ENCODE assay signal across 11 cellular contexts in genomic region chr11:122578168-122578825, GRCh38.
DNase-seq lines count a peak whose midpoint lies in the region; ATAC-seq and TF ChIP-seq lines count a peak whose summit lies in the region.
"Had no signal": no experiment of that assay in that cellular context is flagged by ENCODE, and none has a peak within 500 bp of the region (broad histone marks: within the 10 kb centered on the region; RNA-seq: fewer than 3 reads in every experiment).

No MANE protein-coding gene starts in this region.

- H3K9me3 ChIP-seq in DND-41 (ENCODE audit: insufficient read depth, low read length, severe bottlenecking) = no peaks in the 10 kb centered on the region
- no peaks in the 10 kb centered on the region for H3K9me3 ChIP-seq in Panc1 (ENCODE audit: control insufficient read depth, insufficient read depth, low read depth, low read length)
- H3K9me3 ChIP-seq: neutrophil had no signal

- no TSS peak for BruUV-seq in Panc1 (replicated peaks; lab: Mats Ljungman, UMichigan)

- H3K9ac ChIP-seq in DND-41 (ENCODE audit: low read depth, low read length) = no peak overlapping the region

- TF ChIP-seq CTCF in DND-41 (IDR thresholded peaks at IDR 0.05; ENCODE audit: borderline replicate concordance, extremely low read depth, low read length, poor library complexity, severe bottlenecking) (peak; percentile 39), GM13977 (IDR thresholded peaks at IDR 0.05; ENCODE audit: extremely low read depth, insufficient read depth, missing control alignments) (peak; percentile 21), Panc1 (IDR thresholded peaks at IDR 0.05) (peak; percentile 38), fibroblast of the aortic adventitia (IDR thresholded peaks at IDR 0.05; ENCODE audit: insufficient read depth, low read length) (peak; percentile 18)

- H3K27me3 ChIP-seq in DND-41 (ENCODE audit: insufficient read depth, low read length, poor library complexity) = no peaks in the 10 kb centered on the region
- H3K27me3 ChIP-seq in Panc1 (ENCODE audit: control insufficient read depth, insufficient read depth, low read length) = no peaks in the 10 kb centered on the region
- H3K27me3 ChIP-seq: neutrophil had no signal

- in situ Hi-C loops in GM13977 (cut with MboI; ENCODE audit: low pct_unique_long_range_greater_than_20kb, low sequenced_read_pairs, unreplicated experiment) = no loop called here
- in situ Hi-C loops in Panc1 (cut with HindIII; ENCODE audit: low pct_unique_long_range_greater_than_20kb, low sequenced_read_pairs) = no loop called here

- POLR2A ChIA-PET in Panc1 (lab: Charles Lee) = no interaction called here

- ATAC-seq in DND-41 (ENCODE audit: insufficient read depth, low read depth) (no peak), Panc1 (no peak), HG02885 (IDR thresholded peaks at IDR 0.05; ENCODE audit: poor library complexity, unreplicated experiment) (no peak)

- no peak overlapping the region for H3K27ac ChIP-seq in DND-41 (ENCODE audit: low read length)
- no peak overlapping the region for H3K27ac ChIP-seq in Panc1 (ENCODE audit: low read length)
- H3K27ac ChIP-seq: neutrophil had no signal

- intact Hi-C loops in Panc1 (cut with micrococcal nuclease; ENCODE audit: unreplicated experiment) = no loop called here

- no peaks in the 10 kb centered on the region for H3K79me2 ChIP-seq in DND-41 (ENCODE audit: insufficient read depth, low read length)

- H3K4me1 ChIP-seq in DND-41 (ENCODE audit: insufficient read depth, low read length) = peaks cover 10% of the 10 kb centered on the region
- no peaks in the 10 kb centered on the region; the same call in 1 of the 2 replicates for H3K4me1 ChIP-seq in Panc1 (ENCODE audit: control insufficient read depth, insufficient read depth, low read length)

- H3K36me3 ChIP-seq in DND-41 (ENCODE audit: insufficient read depth, low read length) = no peaks in the 10 kb centered on the region
- H3K36me3 ChIP-seq in Panc1 (ENCODE audit: control insufficient read depth, insufficient read depth, low read length) = no peaks in the 10 kb centered on the region
- H3K36me3 ChIP-seq: neutrophil had no signal

- DNase-seq in DND-41 (no peak), GM13977 (ENCODE audit: low spot score) (no peak), Panc1 (ENCODE audit: low read depth, low spot score) (no peak), fibroblast of the aortic adventitia (ENCODE audit: low read depth) (no peak), NCI-H748 treated with DMSO at 0.1 percent for 48 hours (lab: John Stamatoyannopoulos, UW) (no peak), iPS-NIHi11 (ENCODE audit: low spot score) (no peak)
- DNase-seq: activated CD4-positive, CD25-positive, alpha-beta regulatory T cell treated with anti-CD3 and anti-CD28 coated beads, Interleukin-2, amount 50 U/mL, for 72 hours; mammary epithelial cell had no signal

- no peaks in the 10 kb centered on the region for H4K20me1 ChIP-seq in DND-41 (ENCODE audit: insufficient read depth, low read length)

- no peak overlapping the region for H2AFZ ChIP-seq in DND-41 (ENCODE audit: low read depth, low read length)

- no peak overlapping the region for H3K4me2 ChIP-seq in DND-41 (ENCODE audit: insufficient read depth, low read length)
- H3K4me2 ChIP-seq: smooth muscle cell had no signal

- H3K4me3 ChIP-seq in DND-41 (ENCODE audit: low read depth in 1 of 2, low read length in 2 of 2) (no peak overlapping the region), Panc1 (ENCODE audit: low read depth in 2 of 2, low read length in 2 of 2) (no peak overlapping the region), fibroblast of the aortic adventitia (ENCODE audit: low read depth, low read length) (no peak overlapping the region)
- H3K4me3 ChIP-seq: smooth muscle cell had no signal

- CTCF ChIA-PET in Panc1 (lab: Charles Lee) = interaction anchor here (0.6 to 0.7 kb wide), 3 partner anchors 97 to 440 kb away, joined by 3 to 8 read pairs (median 5); no protein-coding TSS in a partner anchor
